Comparison of ENCODE assay signal across 9 cellular contexts in the genomic region with DNA sequence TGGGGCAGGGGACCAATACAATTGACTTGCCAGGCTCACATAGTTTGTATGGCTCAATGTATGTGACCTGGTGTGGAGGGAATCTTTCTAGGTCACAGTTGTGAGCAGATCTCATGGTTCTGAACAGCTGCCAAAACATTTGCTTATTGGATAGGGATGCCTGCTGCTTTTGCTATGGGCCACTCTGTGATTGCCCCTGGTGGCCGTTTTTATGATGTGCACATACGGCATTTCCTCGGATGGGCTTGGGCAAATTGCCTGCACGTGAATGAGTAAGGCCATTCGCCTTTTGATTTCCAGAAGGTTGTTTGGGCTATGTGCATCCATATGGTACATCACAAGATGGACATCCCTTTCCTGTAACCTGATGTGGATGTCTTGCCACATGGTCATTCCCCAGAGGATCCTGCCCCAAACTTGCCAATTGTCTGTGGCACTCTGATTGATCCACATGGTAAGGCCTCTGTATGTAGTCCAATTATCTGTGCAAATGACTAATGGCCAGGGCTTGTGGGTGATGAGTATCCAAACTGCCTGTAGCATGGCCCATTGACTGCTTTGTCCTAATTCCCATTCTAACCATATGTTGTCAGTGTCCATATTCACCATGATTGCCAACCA. TPM values are rescaled to one million over a fixed set of nuclear protein-coding genes. Genes with fewer than 3 reads are reported as not detected.
DNase-seq lines count a peak whose midpoint lies in the region; ATAC-seq and TF ChIP-seq lines count a peak whose summit lies in the region.
"Had no signal": no experiment of that assay in that cellular context is flagged by ENCODE, and none has a peak within 500 bp of the region (broad histone marks: within the 10 kb centered on the region; RNA-seq: fewer than 3 reads in every experiment).

No MANE protein-coding gene starts in this region.

- in situ Hi-C loops in KBM-7 (cut with MboI; ENCODE audit: low pct_unique_long_range_greater_than_20kb, low sequenced_read_pairs) (no loop called here), astrocyte of the spinal cord (cut with HindIII; ENCODE audit: low sequenced_read_pairs) (no loop called here)

- peaks cover 27% of the 10 kb centered on the region for H3K4me1 ChIP-seq in BE2C

- ATAC-seq in left colon, result peak; percentile 72
- no peak for ATAC-seq in HG02970 (IDR thresholded peaks at IDR 0.05; ENCODE audit: low FRiP score, unreplicated experiment)
- no peak for ATAC-seq in HG02610 (IDR thresholded peaks at IDR 0.05; ENCODE audit: unreplicated experiment)
- ATAC-seq: stimulated activated naive CD8-positive, alpha-beta T cell treated with anti-CD3 and anti-CD28 coated beads, Interleukin-15, amount 100 ng/mL, for 72 hours had no signal

- no peaks in the 10 kb centered on the region for H3K27me3 ChIP-seq in BE2C

- TF ChIP-seq CTCF in BE2C (IDR thresholded peaks at IDR 0.05; ENCODE audit: low read depth, low read length), result peak; percentile 85
- TF ChIP-seq CTCF in astrocyte of the spinal cord (IDR thresholded peaks at IDR 0.05; ENCODE audit: low read depth, low read length), result peak; percentile 61

- no peaks in the 10 kb centered on the region for H3K9me3 ChIP-seq in BE2C

- DNase-seq in BE2C, result peak; percentile 78
- peak; percentile 40 for DNase-seq in KBM-7
- peak; percentile 67 for DNase-seq in astrocyte of the spinal cord (ENCODE audit: low read depth, low spot score)
- no peak for DNase-seq in left colon
- no peak for DNase-seq in inferior parietal cortex (ENCODE audit: extremely low spot score)
- no peak for DNase-seq in T-helper 1 cell

- no peaks in the 10 kb centered on the region for H3K36me3 ChIP-seq in BE2C

- H3K4me3 ChIP-seq in BE2C (ENCODE audit: low read depth, low read length), result no peak overlapping the region
- no peak overlapping the region for H3K4me3 ChIP-seq in astrocyte of the spinal cord (ENCODE audit: low read depth, low read length)

- intact Hi-C loops in left colon (cut with DNase I, micrococcal nuclease), result no loop called here

RNA-seq across cellular contexts. Expression of gene SLC22A4, which starts 10.7 kb away (rescaled TPM):
- polyA plus RNA-seq in BE2C (2012; ENCODE audit: insufficient read depth, insufficient read length, low read depth), result 0.97 TPM
- 1 to 10 TPM; 3.8 to 7.3 TPM for total RNA-seq in left colon

RNA-seq across cellular contexts. Expression of gene PDLIM4, which starts 26.0 kb away (rescaled TPM):
- 101 TPM for polyA plus RNA-seq in BE2C (2012; ENCODE audit: insufficient read depth, insufficient read length, low read depth)
- 10 to 100 TPM in 1 of 2 donors, 1 to 10 TPM in 1; 1.5 to 11.9 TPM for total RNA-seq in left colon

RNA-seq across cellular contexts. Expression of gene P4HA2, which starts 55.9 kb away (rescaled TPM):
- 20.3 TPM for polyA plus RNA-seq in BE2C (2012; ENCODE audit: insufficient read depth, insufficient read length, low read depth)
- 10 to 100 TPM; 56.7 to 69.4 TPM for total RNA-seq in left colon

Comparison
In these comparisons a context has a peak if more than half of its experiments do, and no peak if none do; other contexts are left out.
1. DNase-seq: peak in BE2C (single experiment), KBM-7 (single experiment) and astrocyte of the spinal cord (single experiment); none in left colon (0 of 2), inferior parietal cortex (single experiment) and T-helper 1 cell (0 of 5).